ENCODE assay signal across 10 cellular contexts in the genomic region with DNA sequence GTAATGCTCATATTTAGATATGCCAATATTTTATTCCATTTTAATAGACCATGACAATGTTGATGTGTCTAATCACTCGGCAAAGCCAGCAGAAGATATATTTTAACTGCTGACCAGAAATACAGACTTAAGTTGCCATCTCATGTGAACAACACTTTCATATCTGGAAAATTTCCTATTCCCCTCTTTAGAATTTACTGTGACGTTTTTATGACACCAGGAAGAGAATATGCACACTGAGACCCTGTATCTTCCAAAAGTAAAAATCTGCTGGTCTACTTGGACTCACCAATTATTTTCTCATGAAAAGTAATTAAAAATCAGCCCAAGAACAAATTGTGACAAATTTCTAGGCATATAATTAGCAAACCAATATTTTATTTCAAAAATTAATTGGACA. TPM values are rescaled to one million over a fixed set of nuclear protein-coding genes. Genes with fewer than 3 reads are reported as not detected.
DNase-seq lines count a peak whose midpoint lies in the region; ATAC-seq and TF ChIP-seq lines count a peak whose summit lies in the region.
"Had no signal": no experiment of that assay in that cellular context is flagged by ENCODE, and none has a peak within 500 bp of the region (broad histone marks: within the 10 kb centered on the region; RNA-seq: fewer than 3 reads in every experiment).

No MANE protein-coding gene starts in this region.

- no peaks in the 10 kb centered on the region for H3K27me3 Mint-ChIP-seq in CD4-positive, CD25-positive, alpha-beta regulatory T cell
- no peaks in the 10 kb centered on the region for H3K27me3 Mint-ChIP-seq in nephron (ENCODE audit: low read depth)

- no peak overlapping the region for H3K27ac ChIP-seq in CD4-positive, CD25-positive, alpha-beta regulatory T cell (ENCODE audit: insufficient read depth, low read length, poor library complexity, severe bottlenecking)
- H3K27ac ChIP-seq in duodenal mucosa (ENCODE audit: low read depth, low read length) (no peak overlapping the region), testis (no peak overlapping the region)

- H3K36me3 Mint-ChIP-seq in CD4-positive, CD25-positive, alpha-beta regulatory T cell: peaks cover 2% of the 10 kb centered on the region
- no peaks in the 10 kb centered on the region for H3K36me3 Mint-ChIP-seq in nephron (ENCODE audit: low read depth)

- WGBS in testis, 2 donors: 16 to 24% methylated on average over 2 of the region's 2 CpGs

- peaks cover 4% of the 10 kb centered on the region for H3K36me3 ChIP-seq in CD4-positive, CD25-positive, alpha-beta regulatory T cell (ENCODE audit: control insufficient read depth, insufficient read depth, low read length)
- H3K36me3 ChIP-seq in MG63: peaks cover 9% of the 10 kb centered on the region; the same call in 1 of the 2 replicates
- H3K36me3 ChIP-seq in duodenal mucosa (ENCODE audit: control insufficient read depth in 1 of 2, insufficient read depth in 2 of 2, low read length in 2 of 2): peaks cover 0 to 1% of the 10 kb centered on the region in 2 donors
- H3K36me3 ChIP-seq in testis (ENCODE audit: low read depth, missing control alignments): no peaks in the 10 kb centered on the region

- ATAC-seq in CD4-positive, CD25-positive, alpha-beta regulatory T cell (ENCODE audit: low read depth in 2 of 2): no peak
- ATAC-seq in HG02588 (IDR thresholded peaks at IDR 0.05; ENCODE audit: unreplicated experiment) (no peak), GM18858 (IDR thresholded peaks at IDR 0.05; ENCODE audit: unreplicated experiment) (no peak)

- TF ChIP-seq CTCF in nephron (IDR thresholded peaks at IDR 0.05; ENCODE audit: unreplicated experiment in 3 of 3): no peak
- no peak for TF ChIP-seq CTCF in testis (IDR thresholded peaks at IDR 0.05)

- no peaks in the 10 kb centered on the region for H3K9me3 Mint-ChIP-seq in CD4-positive, CD25-positive, alpha-beta regulatory T cell
- H3K9me3 Mint-ChIP-seq in nephron: no peaks in the 10 kb centered on the region

- H3K27me3 ChIP-seq in CD4-positive, CD25-positive, alpha-beta regulatory T cell (ENCODE audit: control insufficient read depth, insufficient read depth, low read length): no peaks in the 10 kb centered on the region
- no peaks in the 10 kb centered on the region for H3K27me3 ChIP-seq in MG63
- no peaks in the 10 kb centered on the region for H3K27me3 ChIP-seq in duodenal mucosa (ENCODE audit: control insufficient read depth in 1 of 2, insufficient read depth in 2 of 2, low read length in 2 of 2)
- H3K27me3 ChIP-seq in testis: no peaks in the 10 kb centered on the region

- peaks cover 45% of the 10 kb centered on the region for H3K4me1 ChIP-seq in CD4-positive, CD25-positive, alpha-beta regulatory T cell (ENCODE audit: control insufficient read depth, insufficient read depth, low read length, poor library complexity, severe bottlenecking)
- H3K4me1 ChIP-seq in duodenal mucosa (ENCODE audit: control insufficient read depth in 1 of 2, insufficient read depth in 2 of 2, low read length in 2 of 2): peaks cover 20% of the 10 kb centered on the region in 2 donors
- peaks cover 22% of the 10 kb centered on the region for H3K4me1 ChIP-seq in testis

- intact Hi-C loops in testis (cut with DNase I; ENCODE audit: low total_unique reads): no loop called here

- H3K4me3 ChIP-seq in CD4-positive, CD25-positive, alpha-beta regulatory T cell (ENCODE audit: low read depth, low read length): peak overlapping the region; percentile 99
- H3K4me3 ChIP-seq in MG63 (peak overlapping the region; percentile 82), duodenal mucosa (ENCODE audit: low read depth in 1 of 2, low read length in 2 of 2) (peak overlapping the region; percentile 100), testis (peak overlapping the region in 1 of 2 donors; percentile 68)

- H3K27ac Mint-ChIP-seq in CD4-positive, CD25-positive, alpha-beta regulatory T cell: peak overlapping the region in 2 of 3 donors; percentile 80 to 97
- H3K27ac Mint-ChIP-seq in nephron: peak overlapping the region in 2 of 3 experiments; percentile 83 to 95

- TF ChIP-seq POLR2A in testis (IDR thresholded peaks at IDR 0.05): no peak

- peak overlapping the region; percentile 94 to 99 (median 97) for H3K4me3 Mint-ChIP-seq in CD4-positive, CD25-positive, alpha-beta regulatory T cell
- peak overlapping the region; percentile 94 to 99 (median 96) for H3K4me3 Mint-ChIP-seq in nephron

- H3K9ac ChIP-seq in duodenal mucosa (ENCODE audit: low read depth in 1 of 2, low read length in 2 of 2): peak overlapping the region; percentile 16 to 84

- DNase-seq in CD4-positive, CD25-positive, alpha-beta regulatory T cell: no peak
- DNase-seq in MG63: no peak
- DNase-seq in testis: no peak
- DNase-seq in NCI-H1048 (lab: John Stamatoyannopoulos, UW): no peak
- DNase-seq: effector CD4-positive, alpha-beta T cell had no signal

- H3K9me3 ChIP-seq in CD4-positive, CD25-positive, alpha-beta regulatory T cell (ENCODE audit: control insufficient read depth in 2 of 2, low read length in 2 of 2): no peaks in the 10 kb centered on the region
- H3K9me3 ChIP-seq in MG63: no peaks in the 10 kb centered on the region
- H3K9me3 ChIP-seq in duodenal mucosa (ENCODE audit: control insufficient read depth in 1 of 2, low read length in 2 of 2): no peaks in the 10 kb centered on the region
- H3K9me3 ChIP-seq in testis: no peaks in the 10 kb centered on the region

- peaks cover 36 to 75% (median 52%) of the 10 kb centered on the region in 4 donors for H3K4me1 Mint-ChIP-seq in CD4-positive, CD25-positive, alpha-beta regulatory T cell
- peaks cover 38% of the 10 kb centered on the region for H3K4me1 Mint-ChIP-seq in nephron

RNA-seq across cellular contexts. Expression of gene PROSER1, which starts 2.1 kb away (rescaled TPM):
- total RNA-seq in CD4-positive, CD25-positive, alpha-beta regulatory T cell: 42.9 TPM
- polyA plus RNA-seq in CD4-positive, CD25-positive, alpha-beta regulatory T cell: 10 to 100 TPM; 10.7 to 15.2 (median 13.3) TPM
- 7.2 and 9.7 TPM in 2 replicates for total RNA-seq in MG63 (2014; rRNA removed; shearing (Covaris generic); ENCODE audit: low replicate concordance)
- total RNA-seq in testis: 10 to 100 TPM; 32.0 to 33.0 TPM
- polyA plus RNA-seq in testis (ENCODE audit: insufficient read depth, low read depth, low replicate concordance): 37.0 TPM

RNA-seq across cellular contexts. Expression of gene NHLRC3, which starts 2.5 kb away (rescaled TPM):
- total RNA-seq in CD4-positive, CD25-positive, alpha-beta regulatory T cell: 13.7 TPM
- 1 to 10 TPM; 5.2 to 7.2 (median 6.5) TPM for polyA plus RNA-seq in CD4-positive, CD25-positive, alpha-beta regulatory T cell
- 3.8 and 6.6 TPM in 2 replicates for total RNA-seq in MG63 (2014; rRNA removed; shearing (Covaris generic); ENCODE audit: low replicate concordance)
- total RNA-seq in testis: 10 to 100 TPM; 33.1 to 35.6 TPM
- 23.2 TPM for polyA plus RNA-seq in testis (ENCODE audit: insufficient read depth, low read depth, low replicate concordance)

RNA-seq across cellular contexts. Expression of gene STOML3, which starts 45.2 kb away (rescaled TPM):
- not detected for total RNA-seq in CD4-positive, CD25-positive, alpha-beta regulatory T cell
- polyA plus RNA-seq in CD4-positive, CD25-positive, alpha-beta regulatory T cell: not detected
- total RNA-seq in MG63 (2014; rRNA removed; shearing (Covaris generic); ENCODE audit: low replicate concordance): not detected in 2 replicates
- total RNA-seq in testis: under 1 TPM in 1 of 2 donors, not detected in 1; 0.12 TPM
- polyA plus RNA-seq in testis (ENCODE audit: insufficient read depth, low read depth, low replicate concordance): 0.91 TPM
- total RNA-seq: NCI-H460 had no signal
